In the genomic region with DNA sequence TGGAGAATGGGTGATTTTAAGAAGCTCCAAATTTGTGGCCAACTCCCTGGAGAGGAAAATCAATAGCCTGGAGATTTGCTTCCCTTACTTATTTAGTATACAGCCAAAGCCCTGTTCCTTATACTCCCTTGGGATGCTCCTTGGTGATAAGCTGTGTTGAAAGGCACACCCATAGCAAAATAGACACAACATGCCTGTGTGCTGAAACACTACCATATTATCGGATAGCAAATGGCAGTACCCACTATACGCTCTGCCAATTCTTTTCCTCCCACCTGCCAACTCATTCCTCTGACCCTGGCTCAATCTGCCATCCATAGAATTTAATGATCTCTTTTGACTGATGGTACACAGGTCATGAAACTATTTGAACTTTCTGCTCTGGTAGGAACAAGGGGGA, we compare ENCODE assay signal across 12 cellular contexts.
DNase-seq lines count a peak whose midpoint lies in the region; ATAC-seq and TF ChIP-seq lines count a peak whose summit lies in the region.
"Had no signal": no experiment of that assay in that cellular context is flagged by ENCODE, and none has a peak within 500 bp of the region (broad histone marks: within the 10 kb centered on the region; RNA-seq: fewer than 3 reads in every experiment).

No MANE protein-coding gene starts in this region.

- intact Hi-C loops in Right ventricle myocardium superior (cut with DNase I) (loop anchor here (10.0 kb wide), 1 partner anchor 1443 kb away; no protein-coding TSS in a partner anchor), cardiac septum (cut with DNase I) (loop anchor here (10.0 kb wide), 1 partner anchor 193 kb away; no protein-coding TSS in a partner anchor), left ventricle myocardium superior (cut with micrococcal nuclease) (no loop called here)

- no peak for TF ChIP-seq CTCF in omental fat pad (IDR thresholded peaks at IDR 0.05)

- DNase-seq in Right ventricle myocardium superior (no peak), cardiac septum (ENCODE audit: low spot score) (no peak), left ventricle myocardium superior (no peak), omental fat pad (ENCODE audit: low spot score) (no peak), kidney tubule cell (ENCODE audit: low spot score) (no peak), NCI-H526 (lab: John Stamatoyannopoulos, UW) (no peak), hepatic stellate cell (ENCODE audit: low spot score) (no peak)
- DNase-seq: ACHN; CD4-positive, CD25-positive, alpha-beta regulatory T cell; DMS53; GF-D8 had no signal

- ATAC-seq in Right ventricle myocardium superior (ENCODE audit: poor library complexity) (peak; percentile 42), left ventricle myocardium superior (peak; percentile 64), omental fat pad (ENCODE audit: low FRiP score) (peak; percentile 23), GM18873 (IDR thresholded peaks at IDR 0.05; ENCODE audit: low FRiP score, unreplicated experiment) (no peak)
